Comparison of ENCODE assay signal across 1 cellular context in the genomic region with DNA sequence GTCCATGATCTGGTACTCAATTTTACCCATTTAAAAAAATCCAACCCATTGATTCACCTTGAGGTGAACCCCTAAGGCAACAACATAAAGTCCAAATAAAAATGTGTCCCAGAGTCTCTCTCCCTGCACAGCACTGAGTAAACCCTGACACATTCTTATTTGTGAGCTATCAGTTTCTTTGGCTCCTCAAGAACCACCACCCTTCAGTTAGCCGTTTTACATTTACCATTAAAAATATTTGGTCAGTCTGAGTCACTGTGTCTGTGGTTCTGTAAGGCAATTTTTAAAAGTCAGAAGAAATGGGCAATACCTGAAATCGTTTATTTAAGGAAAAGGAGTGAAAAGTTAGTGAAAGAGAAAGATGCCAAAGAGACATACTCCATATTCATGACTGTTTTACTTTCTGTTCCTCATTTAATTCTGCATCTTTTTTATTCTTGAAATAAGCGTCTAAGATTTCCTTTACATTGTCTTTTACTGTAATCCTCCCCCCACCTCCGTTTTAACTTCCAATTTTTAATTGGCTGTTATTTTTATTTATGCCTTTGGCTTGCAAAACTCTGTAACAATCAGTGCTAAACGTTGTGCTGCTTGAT.
TF ChIP-seq lines count a peak whose summit lies in the region.

No MANE protein-coding gene starts in this region.

TF ChIP-seq in GM12878, 131 proteins besides CTCF, POLR2A, EP300 and RAD21 (continued from another document):
- TF ChIP-seq, protein P1, sequence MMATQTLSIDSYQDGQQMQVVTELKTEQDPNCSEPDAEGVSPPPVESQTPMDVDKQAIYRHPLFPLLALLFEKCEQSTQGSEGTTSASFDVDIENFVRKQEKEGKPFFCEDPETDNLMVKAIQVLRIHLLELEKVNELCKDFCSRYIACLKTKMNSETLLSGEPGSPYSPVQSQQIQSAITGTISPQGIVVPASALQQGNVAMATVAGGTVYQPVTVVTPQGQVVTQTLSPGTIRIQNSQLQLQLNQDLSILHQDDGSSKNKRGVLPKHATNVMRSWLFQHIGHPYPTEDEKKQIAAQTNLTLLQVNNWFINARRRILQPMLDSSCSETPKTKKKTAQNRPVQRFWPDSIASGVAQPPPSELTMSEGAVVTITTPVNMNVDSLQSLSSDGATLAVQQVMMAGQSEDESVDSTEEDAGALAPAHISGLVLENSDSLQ (IDR thresholded peaks at IDR 0.05), result peak; percentile 24; the same call in 1 of the 2 replicates
TF ChIP-seq in GM12878: peak in this region for 3.
